ENCODE assay signal across 28 cellular contexts in the genomic region with DNA sequence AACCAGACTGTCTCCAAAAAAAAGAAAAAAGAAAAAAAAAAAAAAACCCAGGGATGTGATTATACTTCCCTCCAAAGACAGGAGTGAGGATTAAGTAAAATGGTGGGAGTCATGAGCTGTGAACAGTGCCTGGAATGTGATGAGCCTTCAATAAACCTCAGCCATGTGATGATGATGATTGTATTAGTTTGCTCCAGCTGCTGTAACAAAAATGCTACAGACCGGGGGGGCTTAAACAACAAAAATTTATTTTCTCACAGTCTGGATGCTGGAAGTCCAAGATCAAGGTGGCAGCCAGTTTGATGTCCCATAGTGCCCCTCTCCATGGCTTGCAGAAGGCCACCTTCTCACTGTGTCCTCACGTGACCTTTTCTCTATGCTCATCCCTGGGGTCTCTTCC. TPM values are rescaled to one million over a fixed set of nuclear protein-coding genes. Genes with fewer than 3 reads are reported as not detected.
"Had no signal": no experiment of that assay in that cellular context is flagged by ENCODE, and none has a peak within 500 bp of the region (broad histone marks: within the 10 kb centered on the region; RNA-seq: fewer than 3 reads in every experiment).

No MANE protein-coding gene starts in this region.

- H3K4me3 Mint-ChIP-seq: activated T-cell treated with anti-CD3 and anti-CD28 coated beads, Interleukin-2, amount 50 U/mL, for 72 hours; natural killer cell; stimulated activated effector memory CD8-positive, alpha-beta T cell treated with anti-CD3 and anti-CD28 coated beads, Interleukin-12 subunit alpha, Interleukin-12 subunit beta, amount 100 ng/mL, for 72 hours; stimulated activated naive CD8-positive, alpha-beta T cell treated with anti-CD3 and anti-CD28 coated beads, Interleukin-15, Interleukin-2, amounts not matched to agents 100 ng/mL and 50 ng/mL, for 24 hours; type B pancreatic cell had no signal

- H3K36me3 ChIP-seq: colonic mucosa, gastroesophageal sphincter, pancreas, uterus had no signal

- H3K4me3 ChIP-seq: colonic mucosa, gastroesophageal sphincter, uterus had no signal

- FAIRE-seq: bronchial epithelial cell, keratinocyte, pancreas had no signal

- H3K9me3 ChIP-seq: colonic mucosa, gastroesophageal sphincter, pancreas, psoas muscle, uterus had no signal

- H3K27me3 ChIP-seq: colonic mucosa, pancreas, uterus had no signal

- H3K9me3 Mint-ChIP-seq: activated T-cell treated with anti-CD3 and anti-CD28 coated beads, Interleukin-2, amount 50 U/mL, for 72 hours; natural killer cell; stimulated activated naive CD8-positive, alpha-beta T cell treated with anti-CD3 and anti-CD28 coated beads, Interleukin-15, Interleukin-2, amounts not matched to agents 100 ng/mL and 50 ng/mL, for 24 hours had no signal

- DNase-seq: activated CD4-positive, alpha-beta T cell treated with anti-CD3 and anti-CD28 coated beads for 4 hours; activated CD4-positive, alpha-beta T cell treated with anti-CD3 and anti-CD28 coated beads, Interleukin-2, amount 50 U/mL, for 4 hours; activated naive CD4-positive, alpha-beta T cell; activated T-cell treated with anti-CD3 and anti-CD28 coated beads for 4 hours; activated T-cell treated with anti-CD3 and anti-CD28 coated beads, Interleukin-2, amount 50 U/mL, for 72 hours; anterior cingulate cortex; colonic mucosa; dorsolateral prefrontal cortex; effector memory CD4-positive, alpha-beta T cell; erythroblast; hippocampal formation; left colon; mesenchymal stem cell; natural killer cell; pancreas; psoas muscle; stimulated activated CD4-positive, alpha-beta T cell treated with anti-CD3 and anti-CD28 coated beads, Interleukin-4, amount 100 ng/mL, for 1 hour; substantia nigra; T-helper 1 cell; uterus had no signal

- H3K27ac ChIP-seq: colonic mucosa, gastroesophageal sphincter, psoas muscle, uterus had no signal

- H3K4me1 Mint-ChIP-seq: natural killer cell; stimulated activated effector memory CD8-positive, alpha-beta T cell treated with anti-CD3 and anti-CD28 coated beads, Interleukin-12 subunit alpha, Interleukin-12 subunit beta, amount 100 ng/mL, for 72 hours had no signal

- H3K4me1 ChIP-seq: gastroesophageal sphincter, pancreas, psoas muscle, uterus had no signal

- ATAC-seq: activated naive CD4-positive, alpha-beta T cell treated with anti-CD3 and anti-CD28 coated beads, Interleukin-2, amount 50 U/mL, for 72 hours; activated T-cell treated with anti-CD3 and anti-CD28 coated beads, Interleukin-2, amount 50 U/mL, for 72 hours; gastroesophageal sphincter; left colon; natural killer cell; pancreas; psoas muscle; stimulated activated effector memory CD8-positive, alpha-beta T cell treated with anti-CD3 and anti-CD28 coated beads, Interleukin-12 subunit alpha, Interleukin-12 subunit beta, amount 100 ng/mL, for 72 hours had no signal

- H3K27ac Mint-ChIP-seq: activated naive CD4-positive, alpha-beta T cell treated with anti-CD3 and anti-CD28 coated beads, Interleukin-2, amount 50 U/mL, for 72 hours; activated T-cell treated with anti-CD3 and anti-CD28 coated beads, Interleukin-2, amount 50 U/mL, for 72 hours; natural killer cell; stimulated activated effector memory CD8-positive, alpha-beta T cell treated with anti-CD3 and anti-CD28 coated beads, Interleukin-12 subunit alpha, Interleukin-12 subunit beta, amount 100 ng/mL, for 72 hours; stimulated activated naive CD8-positive, alpha-beta T cell treated with anti-CD3 and anti-CD28 coated beads, Interleukin-15, Interleukin-2, amounts not matched to agents 100 ng/mL and 50 ng/mL, for 24 hours had no signal

- H3K36me3 Mint-ChIP-seq: natural killer cell; stimulated activated effector memory CD8-positive, alpha-beta T cell treated with anti-CD3 and anti-CD28 coated beads, Interleukin-12 subunit alpha, Interleukin-12 subunit beta, amount 100 ng/mL, for 72 hours; type B pancreatic cell had no signal

RNA-seq across cellular contexts. Expression of a gene that starts 21.4 kb away (rescaled TPM):
- total RNA-seq: activated naive CD4-positive, alpha-beta T cell treated with anti-CD3 and anti-CD28 coated beads, Interleukin-2, amount 50 U/mL, for 72 hours; activated T-cell treated with anti-CD3 and anti-CD28 coated beads, Interleukin-2, amount 50 U/mL, for 72 hours; bronchial epithelial cell; colonic mucosa; dorsolateral prefrontal cortex; gastroesophageal sphincter; left colon; lower leg skin; natural killer cell; uterus had no signal
